In the genomic region with DNA sequence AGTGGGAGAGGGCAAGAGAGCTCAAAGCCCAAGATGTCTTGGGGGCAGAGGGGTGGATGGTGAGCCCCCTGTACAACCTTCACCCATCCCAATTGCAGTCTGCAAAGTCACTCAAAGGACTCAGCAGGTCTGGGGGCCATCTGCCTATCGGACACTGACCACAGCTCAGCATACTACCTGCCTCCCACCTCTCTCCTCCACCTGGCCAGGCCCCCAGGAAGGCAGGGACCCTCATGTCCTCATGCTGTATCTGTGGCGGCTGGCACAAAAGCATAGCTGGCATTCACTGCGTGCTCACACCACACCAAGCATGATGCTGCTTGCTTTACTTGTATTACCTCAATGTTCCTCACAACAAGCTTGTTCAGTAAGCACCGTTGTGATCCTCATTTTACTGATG, we compare ENCODE assay signal across 22 cellular contexts. TPM values are rescaled to one million over a fixed set of nuclear protein-coding genes. Genes with fewer than 3 reads are reported as not detected.
DNase-seq lines count a peak whose midpoint lies in the region; ATAC-seq and TF ChIP-seq lines count a peak whose summit lies in the region.
"Had no signal": no experiment of that assay in that cellular context is flagged by ENCODE, and none has a peak within 500 bp of the region (broad histone marks: within the 10 kb centered on the region; RNA-seq: fewer than 3 reads in every experiment).

No MANE protein-coding gene starts in this region.

- H3K23ac ChIP-seq in IMR-90 (ENCODE audit: low read depth, low read length): no peak overlapping the region
- H3K23ac ChIP-seq in mesendoderm (ENCODE audit: low read length): no peak overlapping the region

- H3K9ac ChIP-seq in IMR-90 (ENCODE audit: low read depth, low read length) (no peak overlapping the region), mesendoderm (ENCODE audit: low read length) (no peak overlapping the region)
- H3K9ac ChIP-seq: BLaER1 treated with 17β-estradiol and CSF1 and Interleukin-3, amounts not matched to agents 10 nM and 100 nM had no signal

- no peak for TF ChIP-seq POLR2A in IMR-90 (IDR thresholded peaks at IDR 0.05; ENCODE audit: low read depth, low read length)
- TF ChIP-seq POLR2A in esophagus muscularis mucosa (IDR thresholded peaks at IDR 0.05; ENCODE audit: low read depth): no peak
- TF ChIP-seq POLR2A in spleen (IDR thresholded peaks at IDR 0.05): no peak

- H3K27me3 Mint-ChIP-seq in activated CD4-positive, alpha-beta T cell treated with anti-CD3 and anti-CD28 coated beads, Interleukin-2, amount 10 ng/mL, durations not matched to agents 24 days and 14 days: peaks cover 13% of the 10 kb centered on the region
- H3K27me3 Mint-ChIP-seq in activated CD4-positive, alpha-beta T cell treated with anti-CD3 and anti-CD28 coated beads for 36 hours: no peaks in the 10 kb centered on the region

- no peak overlapping the region for H2AK5ac ChIP-seq in IMR-90 (ENCODE audit: low read depth, low read length)
- no peak overlapping the region for H2AK5ac ChIP-seq in mesendoderm (ENCODE audit: low read length)

- no peak for ATAC-seq in activated CD4-positive, alpha-beta T cell treated with anti-CD3 and anti-CD28 coated beads for 36 hours
- no peak for ATAC-seq in IMR-90 (ENCODE audit: low read depth)

- no peak for DNase-seq in activated CD4-positive, alpha-beta T cell treated with anti-CD3 and anti-CD28 coated beads, Interleukin-2, amount 10 ng/mL, durations not matched to agents 24 days and 14 days
- DNase-seq in activated CD4-positive, alpha-beta T cell treated with anti-CD3 and anti-CD28 coated beads for 36 hours: no peak
- DNase-seq in IMR-90: no peak
- no peak for DNase-seq in esophagus muscularis mucosa (ENCODE audit: extremely low spot score)
- peak; percentile 71 for DNase-seq in spleen
- no peak for DNase-seq in iPS-NIHi11 (ENCODE audit: low spot score)
- no peak for DNase-seq in mesendoderm
- no peak for DNase-seq in MG63
- DNase-seq: 8988T; KG1; NCI-H1092 treated with DMSO at 0.1 percent for 48 hours; NCI-H146; NCI-H2029; NCI-H226; NCI-H774; NK-92 treated with Interleukin-12 subunit alpha and Interleukin-12 subunit beta, amount 100 ng/mL, for 24 hours had no signal

- no peak overlapping the region for H3K18ac ChIP-seq in IMR-90 (ENCODE audit: low read depth, low read length)
- H3K18ac ChIP-seq in mesendoderm (ENCODE audit: low read length): no peak overlapping the region

- no peaks in the 10 kb centered on the region for H3K36me3 Mint-ChIP-seq in activated CD4-positive, alpha-beta T cell treated with anti-CD3 and anti-CD28 coated beads, Interleukin-2, amount 10 ng/mL, durations not matched to agents 24 days and 14 days (ENCODE audit: low read depth)
- H3K36me3 Mint-ChIP-seq in activated CD4-positive, alpha-beta T cell treated with anti-CD3 and anti-CD28 coated beads for 36 hours (ENCODE audit: low read depth): no peaks in the 10 kb centered on the region

- H2AK9ac ChIP-seq in IMR-90 (replicated peaks; ENCODE audit: low read depth, low read length, poor library complexity): no peak overlapping the region

- no peak overlapping the region for H3K14ac ChIP-seq in IMR-90 (replicated peaks; ENCODE audit: low read depth, low read length)

- dilution Hi-C loops in IMR-90 (cut with HindIII; ENCODE audit: low sequenced_read_pairs, unreplicated experiment): no loop called here

- H3K56ac ChIP-seq in IMR-90 (ENCODE audit: extremely low read depth, insufficient read depth, low read length) (no peak overlapping the region), mesendoderm (ENCODE audit: low read length) (no peak overlapping the region)

- no peak overlapping the region for H4K5ac ChIP-seq in IMR-90 (ENCODE audit: low read depth, low read length)
- no peak overlapping the region for H4K5ac ChIP-seq in mesendoderm (ENCODE audit: low read length)

- CTCF ChIA-PET in activated CD4-positive, alpha-beta T cell treated with anti-CD3 and anti-CD28 coated beads for 36 hours (lab: Charles Lee): interaction anchor here (0.9 kb wide), 1 partner anchor 34 kb away, joined by 3 read pairs; no protein-coding TSS in a partner anchor
- CTCF ChIA-PET in IMR-90 (lab: Yijun Ruan, JAX): no interaction called here

- H3K4me1 ChIP-seq in IMR-90 (ENCODE audit: control insufficient read depth, insufficient read depth, low read length) (no peaks in the 10 kb centered on the region), esophagus muscularis mucosa (peaks cover 25 to 34% (median 30%) of the 10 kb centered on the region in 4 donors), spleen (no peaks in the 10 kb centered on the region), mesendoderm (ENCODE audit: control insufficient read depth, low read depth, low read length) (peaks cover 3% of the 10 kb centered on the region)
- H3K4me1 ChIP-seq: HAP-1 had no signal

- no TSS peak for BruUV-seq in IMR-90 (replicated peaks; lab: Mats Ljungman, UMichigan)

- no peak overlapping the region for H3K27ac Mint-ChIP-seq in activated CD4-positive, alpha-beta T cell treated with anti-CD3 and anti-CD28 coated beads, Interleukin-2, amount 10 ng/mL, durations not matched to agents 24 days and 14 days
- H3K27ac Mint-ChIP-seq in activated CD4-positive, alpha-beta T cell treated with anti-CD3 and anti-CD28 coated beads for 36 hours: no peak overlapping the region

- in situ Hi-C loops in IMR-90 (cut with MboI; ENCODE audit: low sequenced_read_pairs): no loop called here

- H3K79me1 ChIP-seq in IMR-90 (ENCODE audit: low read depth in 1 of 2, low read length in 2 of 2): no peaks in the 10 kb centered on the region
- H3K79me1 ChIP-seq in mesendoderm (ENCODE audit: low read length): no peaks in the 10 kb centered on the region

- H3K36me3 ChIP-seq in IMR-90 (ENCODE audit: control insufficient read depth, insufficient read depth, low read length) (no peaks in the 10 kb centered on the region), esophagus muscularis mucosa (no peaks in the 10 kb centered on the region), spleen (no peaks in the 10 kb centered on the region), mesendoderm (ENCODE audit: control insufficient read depth, insufficient read depth, low read length) (no peaks in the 10 kb centered on the region), MG63 (no peaks in the 10 kb centered on the region)
- H3K36me3 ChIP-seq: BLaER1 treated with 17β-estradiol and CSF1 and Interleukin-3, amounts not matched to agents 10 nM and 100 nM; HAP-1 had no signal

- H3K79me2 ChIP-seq in mesendoderm (ENCODE audit: control insufficient read depth, insufficient read depth, low read length): no peaks in the 10 kb centered on the region

- H2BK120ac ChIP-seq in IMR-90 (ENCODE audit: low read depth, low read length) (no peak overlapping the region), mesendoderm (ENCODE audit: low read depth, low read length) (no peak overlapping the region)

- peaks cover 21% of the 10 kb centered on the region for H3K4me1 Mint-ChIP-seq in activated CD4-positive, alpha-beta T cell treated with anti-CD3 and anti-CD28 coated beads, Interleukin-2, amount 10 ng/mL, durations not matched to agents 24 days and 14 days
- peaks cover 3% of the 10 kb centered on the region for H3K4me1 Mint-ChIP-seq in activated CD4-positive, alpha-beta T cell treated with anti-CD3 and anti-CD28 coated beads for 36 hours

- peak overlapping the region; percentile 72 for H3K4me3 Mint-ChIP-seq in activated CD4-positive, alpha-beta T cell treated with anti-CD3 and anti-CD28 coated beads, Interleukin-2, amount 10 ng/mL, durations not matched to agents 24 days and 14 days
- H3K4me3 Mint-ChIP-seq in activated CD4-positive, alpha-beta T cell treated with anti-CD3 and anti-CD28 coated beads for 36 hours: no peak overlapping the region

- no peak overlapping the region for H3K4ac ChIP-seq in IMR-90 (ENCODE audit: low read depth, low read length)
- H3K4ac ChIP-seq in mesendoderm (ENCODE audit: low read depth, low read length): no peak overlapping the region

- TF ChIP-seq EP300 in esophagus muscularis mucosa (IDR thresholded peaks at IDR 0.05): no peak

- H3K4me2 ChIP-seq in IMR-90 (ENCODE audit: low read depth, low read length) (no peak overlapping the region), mesendoderm (ENCODE audit: low read length) (no peak overlapping the region)

- H4K91ac ChIP-seq in IMR-90 (ENCODE audit: insufficient read depth, low read depth, low read length): no peak overlapping the region

- H3K27me3 ChIP-seq in IMR-90 (ENCODE audit: control insufficient read depth, insufficient read depth, low read length): peaks cover 50% of the 10 kb centered on the region
- H3K27me3 ChIP-seq in esophagus muscularis mucosa: peaks cover 0 to 8% (median 0%) of the 10 kb centered on the region in 4 donors
- peaks cover 0 to 26% (median 0%) of the 10 kb centered on the region in 7 donors for H3K27me3 ChIP-seq in spleen (replicated peaks in 1 of 7)
- H3K27me3 ChIP-seq in mesendoderm (ENCODE audit: insufficient read depth, low read length, poor library complexity): no peaks in the 10 kb centered on the region
- H3K27me3 ChIP-seq in MG63: no peaks in the 10 kb centered on the region
- H3K27me3 ChIP-seq: BLaER1 treated with 17β-estradiol and CSF1 and Interleukin-3, amounts not matched to agents 10 nM and 100 nM had no signal

- H2AFZ ChIP-seq in IMR-90 (replicated peaks; ENCODE audit: low read length, poor library complexity): peak overlapping the region; percentile 58

- no peaks in the 10 kb centered on the region for H3K9me3 ChIP-seq in IMR-90 (ENCODE audit: control insufficient read depth, insufficient read depth, low read length)
- no peaks in the 10 kb centered on the region for H3K9me3 ChIP-seq in esophagus muscularis mucosa
- H3K9me3 ChIP-seq in spleen: no peaks in the 10 kb centered on the region
- H3K9me3 ChIP-seq in MG63: no peaks in the 10 kb centered on the region
- H3K9me3 ChIP-seq: BLaER1 treated with 17β-estradiol and CSF1 and Interleukin-3, amounts not matched to agents 10 nM and 100 nM; HAP-1 had no signal

- no CpG with 5 or more reads among the region's 4 CpGs for WGBS in IMR-90 (ENCODE audit: extremely low coverage in 2 of 2, insufficient read length in 1 of 2), 2 experiments
- 90% methylated on average over 4 of the region's 4 CpGs for WGBS in esophagus muscularis mucosa
- WGBS in spleen, 5 donors: 77 to 92% (median 87%) methylated on average over 4 of the region's 4 CpGs
- WGBS in mesendoderm (ENCODE audit: extremely low coverage, insufficient coverage, low lambda C conversion rate): no CpG with 5 or more reads among the region's 4 CpGs

- TF ChIP-seq RAD21 in IMR-90 (IDR thresholded peaks at IDR 0.05; ENCODE audit: low read length): no peak

- intact Hi-C loops in activated CD4-positive, alpha-beta T cell treated with anti-CD3 and anti-CD28 coated beads, Interleukin-2, amount 10 ng/mL, durations not matched to agents 24 days and 14 days (cut with micrococcal nuclease): no loop called here
- intact Hi-C loops in activated CD4-positive, alpha-beta T cell treated with anti-CD3 and anti-CD28 coated beads for 36 hours (cut with DNase I, micrococcal nuclease): no loop called here
- intact Hi-C loops in IMR-90 (cut with micrococcal nuclease) (no loop called here), esophagus muscularis mucosa (cut with DNase I) (no loop called here), spleen (cut with DNase I; ENCODE audit: low total_unique reads) (no loop called here)

- H4K8ac ChIP-seq in IMR-90 (ENCODE audit: low read depth in 2 of 2, low read length in 2 of 2) (no peak overlapping the region), mesendoderm (ENCODE audit: low read depth, low read length) (no peak overlapping the region)

- H3K27ac ChIP-seq in IMR-90 (ENCODE audit: insufficient read depth, low read length): no peak overlapping the region
- H3K27ac ChIP-seq in esophagus muscularis mucosa (replicated peaks in 1 of 4): peak overlapping the region in 1 of 4 donors; percentile 51
- no peak overlapping the region for H3K27ac ChIP-seq in spleen
- no peak overlapping the region for H3K27ac ChIP-seq in mesendoderm (ENCODE audit: low read depth, low read length)

- no peak overlapping the region for H2BK15ac ChIP-seq in IMR-90 (ENCODE audit: low read depth, low read length)
- no peak overlapping the region for H2BK15ac ChIP-seq in mesendoderm (replicated peaks; ENCODE audit: low read depth)

- H2BK5ac ChIP-seq in IMR-90 (ENCODE audit: low read depth, low read length, poor library complexity, severe bottlenecking): no peak overlapping the region
- H2BK5ac ChIP-seq in mesendoderm (ENCODE audit: low read length): no peak overlapping the region

- H2BK20ac ChIP-seq in IMR-90 (ENCODE audit: low read depth, low read length): no peak overlapping the region

- no peaks in the 10 kb centered on the region for H3K9me3 Mint-ChIP-seq in activated CD4-positive, alpha-beta T cell treated with anti-CD3 and anti-CD28 coated beads, Interleukin-2, amount 10 ng/mL, durations not matched to agents 24 days and 14 days
- no peaks in the 10 kb centered on the region for H3K9me3 Mint-ChIP-seq in activated CD4-positive, alpha-beta T cell treated with anti-CD3 and anti-CD28 coated beads for 36 hours (ENCODE audit: low read depth)

- no peak overlapping the region for H3K4me3 ChIP-seq in IMR-90 (ENCODE audit: insufficient read depth, low read depth, low read length)
- H3K4me3 ChIP-seq in esophagus muscularis mucosa: peak overlapping the region in 3 of 4 donors; percentile 4 to 29 (median 10)
- no peak overlapping the region for H3K4me3 ChIP-seq in spleen
- no peak overlapping the region for H3K4me3 ChIP-seq in mesendoderm (ENCODE audit: low read length)
- no peak overlapping the region for H3K4me3 ChIP-seq in MG63
- H3K4me3 ChIP-seq: BLaER1 treated with 17β-estradiol and CSF1 and Interleukin-3, amounts not matched to agents 10 nM and 100 nM; HAP-1 had no signal

- no peaks in the 10 kb centered on the region for H3K9me1 ChIP-seq in IMR-90 (ENCODE audit: insufficient read depth, low read length)

- POLR2A ChIA-PET in activated CD4-positive, alpha-beta T cell treated with anti-CD3 and anti-CD28 coated beads for 36 hours (lab: Charles Lee): no interaction called here
- POLR2A ChIA-PET in IMR-90 (lab: Charles Lee; ENCODE audit: unreplicated experiment): no interaction called here

- no peaks in the 10 kb centered on the region for H4K20me1 ChIP-seq in IMR-90 (ENCODE audit: insufficient read depth, low read length)
- H4K20me1 ChIP-seq: BLaER1 treated with 17β-estradiol and CSF1 and Interleukin-3, amounts not matched to agents 10 nM and 100 nM had no signal

- TF ChIP-seq CTCF in IMR-90 (conservative IDR thresholded peaks at IDR 0.05; ENCODE audit: low read depth, low read length) (no peak), esophagus muscularis mucosa (IDR thresholded peaks at IDR 0.05) (no peak), spleen (IDR thresholded peaks at IDR 0.05 in 8 of 11, conservative IDR thresholded peaks at IDR 0.05 in 3 of 11) (no peak)

RNA-seq across cellular contexts. Expression of gene CRHR2, which starts 16.2 kb away (rescaled TPM):
- not detected in 2 replicates for total RNA-seq in activated CD4-positive, alpha-beta T cell treated with anti-CD3 and anti-CD28 coated beads, Interleukin-2, amount 10 ng/mL, durations not matched to agents 24 days and 14 days
- total RNA-seq in activated CD4-positive, alpha-beta T cell treated with anti-CD3 and anti-CD28 coated beads for 36 hours: not detected
- not detected in 2 replicates for total RNA-seq in IMR-90 (2012; rRNA removed)
- polyA plus RNA-seq in IMR-90 (2012; rRNA removed): not detected in 2 replicates
- not detected in 2 replicates for polyA plus RNA-seq in IMR-90 (2012; cell fraction: cytosol; rRNA removed)
- not detected in 2 replicates for polyA plus RNA-seq in IMR-90 (2012; cell fraction: nucleus; rRNA removed; ENCODE audit: low replicate concordance)
- under 1 TPM in 2 of 4 donors, not detected in 2; 0.13 to 0.29 TPM for total RNA-seq in esophagus muscularis mucosa
- total RNA-seq in spleen: not detected
- not detected for polyA plus RNA-seq in spleen
- polyA plus RNA-seq in mesendoderm (2013, experiment 1 of 2): 0.03 TPM
- 0.04 TPM for polyA plus RNA-seq in mesendoderm (2013, experiment 2 of 2)
- not detected in 2 replicates for total RNA-seq in MG63 (2014; rRNA removed; shearing (Covaris generic); ENCODE audit: low replicate concordance)
- total RNA-seq: Daoy, HT1080, OCI-LY7, SK-MEL-5 had no signal

RNA-seq across cellular contexts. Expression of gene INMT, which starts 53.5 kb away (rescaled TPM):
- not detected in 2 replicates for total RNA-seq in activated CD4-positive, alpha-beta T cell treated with anti-CD3 and anti-CD28 coated beads, Interleukin-2, amount 10 ng/mL, durations not matched to agents 24 days and 14 days
- total RNA-seq in activated CD4-positive, alpha-beta T cell treated with anti-CD3 and anti-CD28 coated beads for 36 hours: under 1 TPM; 0.07 to 0.09 TPM
- 1.7 and 2.2 TPM in 2 replicates for total RNA-seq in IMR-90 (2012; rRNA removed)
- 0.34 and 0.39 TPM in 2 replicates for polyA plus RNA-seq in IMR-90 (2012; rRNA removed)
- polyA plus RNA-seq in IMR-90 (2012; cell fraction: cytosol; rRNA removed): 0.54 and 0.75 TPM in 2 replicates
- 0.47 and 0.61 TPM in 2 replicates for polyA plus RNA-seq in IMR-90 (2012; cell fraction: nucleus; rRNA removed; ENCODE audit: low replicate concordance)
- total RNA-seq in esophagus muscularis mucosa: 100 to 1,000 TPM; 113 to 192 (median 174) TPM
- 10 to 100 TPM in 6 of 7 donors, 1 to 10 TPM in 1; 8.8 to 40.3 (median 20.0) TPM for total RNA-seq in spleen
- 10 to 100 TPM in 1 of 3 donors, 1 to 10 TPM in 2; 3.2 to 15.6 (median 7.8) TPM for polyA plus RNA-seq in spleen
- 0.03 TPM for polyA plus RNA-seq in mesendoderm (2013, experiment 1 of 2)
- polyA plus RNA-seq in mesendoderm (2013, experiment 2 of 2): 0.01 TPM
- 0.03 TPM in 1 of 2 replicates, not detected in the other for total RNA-seq in MG63 (2014; rRNA removed; shearing (Covaris generic); ENCODE audit: low replicate concordance)
- total RNA-seq: HT1080, SK-MEL-5 had no signal

Comparison
In these comparisons a context has a peak if more than half of its experiments do, and no peak if none do; other contexts are left out.
1. H3K4me3 ChIP-seq: peak in esophagus muscularis mucosa (3 of 4); none in IMR-90 (single experiment), spleen (0 of 8), mesendoderm (single experiment) and MG63 (single experiment).